ENCODE assay signal across 14 cellular contexts in the genomic region with DNA sequence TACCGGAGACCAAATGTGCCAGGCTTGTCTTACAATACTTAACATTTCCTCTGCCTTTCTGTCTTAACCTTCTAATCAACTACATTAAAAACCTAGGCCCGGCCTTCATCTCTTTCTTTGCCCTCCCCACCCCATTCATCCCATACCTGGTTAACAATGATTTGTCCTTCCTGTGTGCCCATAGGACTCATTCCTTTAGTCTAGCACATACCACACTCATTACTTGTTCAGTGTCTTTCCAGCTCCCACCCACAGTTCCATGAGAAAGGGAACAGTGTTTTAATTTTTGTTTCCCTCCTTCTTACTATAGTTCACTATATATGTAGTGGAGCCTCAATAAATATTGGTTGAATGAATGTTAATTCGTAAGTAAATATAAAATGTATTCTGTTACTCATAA. TPM values are rescaled to one million over a fixed set of nuclear protein-coding genes. Genes with fewer than 3 reads are reported as not detected.
DNase-seq lines count a peak whose midpoint lies in the region; ATAC-seq and TF ChIP-seq lines count a peak whose summit lies in the region.
"Had no signal": no experiment of that assay in that cellular context is flagged by ENCODE, and none has a peak within 500 bp of the region (broad histone marks: within the 10 kb centered on the region; RNA-seq: fewer than 3 reads in every experiment).

No MANE protein-coding gene starts in this region.

- H3K4me3 Mint-ChIP-seq in CD4-positive, CD25-positive, alpha-beta regulatory T cell: peak overlapping the region; percentile 90 to 98 (median 95)
- H3K4me3 Mint-ChIP-seq in brain (peak overlapping the region; percentile 73 to 99 (median 97)), nephron progenitor cell (peak overlapping the region; percentile 99)

- H2AFZ ChIP-seq in HCT116 (ENCODE audit: low read depth, low read length, poor library complexity, severe bottlenecking): no peak overlapping the region

- no peak for DNase-seq in CD4-positive, CD25-positive, alpha-beta regulatory T cell
- DNase-seq in HCT116 (ENCODE audit: low read depth, low spot score) (no peak), nephron progenitor cell (no peak), NCI-H345 treated with DMSO at 0.1 percent for 48 hours (lab: John Stamatoyannopoulos, UW; ENCODE audit: unreplicated experiment) (no peak), testis (no peak)
- DNase-seq: esophagus squamous epithelium, HCEC 1CT, NCI-H524, SHP77, WERI-Rb-1 had no signal

- TF ChIP-seq CTCF in HCT116 (IDR thresholded peaks at IDR 0.05 in 2 of 3, conservative IDR thresholded peaks at IDR 0.05 in 1 of 3; ENCODE audit: borderline replicate concordance in 1 of 3, insufficient read depth in 1 of 3, low read depth in 2 of 3, low read length in 2 of 3) (no peak), brain (conservative IDR thresholded peaks at IDR 0.05) (no peak), nephron progenitor cell (IDR thresholded peaks at IDR 0.05) (no peak), testis (IDR thresholded peaks at IDR 0.05) (no peak)

- H3K36me3 Mint-ChIP-seq in CD4-positive, CD25-positive, alpha-beta regulatory T cell: peaks cover 25% of the 10 kb centered on the region
- H3K36me3 Mint-ChIP-seq in brain (peaks cover 44% of the 10 kb centered on the region), nephron progenitor cell (ENCODE audit: low read depth) (peaks cover 32% of the 10 kb centered on the region)

- no peak for ATAC-seq in CD4-positive, CD25-positive, alpha-beta regulatory T cell (ENCODE audit: low read depth in 2 of 2)
- ATAC-seq in HCT116: no peak
- ATAC-seq in GM21423 (IDR thresholded peaks at IDR 0.05; ENCODE audit: unreplicated experiment): no peak
- no peak for ATAC-seq in HG02623 (IDR thresholded peaks at IDR 0.05; ENCODE audit: unreplicated experiment)

- peak overlapping the region; percentile 17; the same call in 1 of the 2 replicates for H3K4me2 ChIP-seq in HCT116 (ENCODE audit: low read length)

- H4K20me1 ChIP-seq in HCT116 (ENCODE audit: insufficient read depth): no peaks in the 10 kb centered on the region

- peaks cover 16 to 72% (median 51%) of the 10 kb centered on the region in 4 donors for H3K4me1 Mint-ChIP-seq in CD4-positive, CD25-positive, alpha-beta regulatory T cell
- H3K4me1 Mint-ChIP-seq in brain: peaks cover 48% of the 10 kb centered on the region
- peaks cover 31% of the 10 kb centered on the region for H3K4me1 Mint-ChIP-seq in nephron progenitor cell

- no peaks in the 10 kb centered on the region for H3K9me3 Mint-ChIP-seq in CD4-positive, CD25-positive, alpha-beta regulatory T cell
- no peaks in the 10 kb centered on the region for H3K9me3 Mint-ChIP-seq in brain
- no peaks in the 10 kb centered on the region for H3K9me3 Mint-ChIP-seq in nephron progenitor cell

- POLR2A ChIA-PET in HCT116 (lab: Charles Lee): no interaction called here

- peaks cover 28% of the 10 kb centered on the region for H3K4me1 ChIP-seq in CD4-positive, CD25-positive, alpha-beta regulatory T cell (ENCODE audit: control insufficient read depth, insufficient read depth, low read length, poor library complexity, severe bottlenecking)
- H3K4me1 ChIP-seq in HCT116 (ENCODE audit: control insufficient read depth in 1 of 2, insufficient read depth in 2 of 2, low read length in 2 of 2) (peaks cover 9 to 20% of the 10 kb centered on the region in 2 experiments; a peak in 3 of 4 replicates), testis (peaks cover 14% of the 10 kb centered on the region)

- no peaks in the 10 kb centered on the region for H3K9me2 ChIP-seq in HCT116 (ENCODE audit: insufficient read depth)

- H3K9ac ChIP-seq in HCT116 (ENCODE audit: low read length): no peak overlapping the region

- WGBS in testis, 2 donors: 94% methylated on average over 3 of the region's 3 CpGs

- peaks cover 26% of the 10 kb centered on the region for H3K36me3 ChIP-seq in CD4-positive, CD25-positive, alpha-beta regulatory T cell (ENCODE audit: control insufficient read depth, insufficient read depth, low read length)
- peaks cover 6 to 15% of the 10 kb centered on the region in 2 experiments for H3K36me3 ChIP-seq in HCT116 (ENCODE audit: control insufficient read depth in 1 of 2, insufficient read depth in 2 of 2, low read length in 2 of 2)
- no peaks in the 10 kb centered on the region for H3K36me3 ChIP-seq in testis (ENCODE audit: low read depth, missing control alignments)
- H3K36me3 ChIP-seq: WERI-Rb-1 had no signal

- intact Hi-C loops in HCT116 (cut with micrococcal nuclease) (no loop called here), testis (cut with DNase I; ENCODE audit: low total_unique reads) (no loop called here)

- H3K9me3 ChIP-seq in CD4-positive, CD25-positive, alpha-beta regulatory T cell (ENCODE audit: control insufficient read depth in 2 of 2, low read length in 2 of 2): no peaks in the 10 kb centered on the region
- H3K9me3 ChIP-seq in HCT116 (ENCODE audit: control insufficient read depth in 1 of 2, insufficient read depth in 1 of 2, low read depth in 1 of 2, low read length in 2 of 2): no peaks in the 10 kb centered on the region
- H3K9me3 ChIP-seq in testis: no peaks in the 10 kb centered on the region
- H3K9me3 ChIP-seq: esophagus squamous epithelium had no signal

- H3K27ac Mint-ChIP-seq in CD4-positive, CD25-positive, alpha-beta regulatory T cell: peak overlapping the region; percentile 67 to 99 (median 67)
- H3K27ac Mint-ChIP-seq in brain (peak overlapping the region in 4 of 5 experiments; percentile 7 to 44 (median 30)), nephron progenitor cell (peak overlapping the region; percentile 23)

- H3K27me3 Mint-ChIP-seq in CD4-positive, CD25-positive, alpha-beta regulatory T cell: no peaks in the 10 kb centered on the region
- H3K27me3 Mint-ChIP-seq in brain (peaks cover 7% of the 10 kb centered on the region), nephron progenitor cell (ENCODE audit: low read depth, poor library complexity) (peaks cover 9% of the 10 kb centered on the region)

- no peak overlapping the region for H3K27ac ChIP-seq in CD4-positive, CD25-positive, alpha-beta regulatory T cell (ENCODE audit: insufficient read depth, low read length, poor library complexity, severe bottlenecking)
- H3K27ac ChIP-seq in HCT116 (ENCODE audit: low read depth, low read length) (no peak overlapping the region), testis (no peak overlapping the region)
- H3K27ac ChIP-seq: esophagus squamous epithelium, WERI-Rb-1 had no signal

- H3K27me3 ChIP-seq in CD4-positive, CD25-positive, alpha-beta regulatory T cell (ENCODE audit: control insufficient read depth, insufficient read depth, low read length): no peaks in the 10 kb centered on the region
- H3K27me3 ChIP-seq in HCT116 (ENCODE audit: insufficient read depth, low read length) (no peaks in the 10 kb centered on the region), testis (no peaks in the 10 kb centered on the region)
- H3K27me3 ChIP-seq: esophagus squamous epithelium had no signal

- no TSS peak for BruUV-seq in HCT116 (replicated peaks; lab: Mats Ljungman, UMichigan)

- H3K4me3 ChIP-seq in CD4-positive, CD25-positive, alpha-beta regulatory T cell (ENCODE audit: low read depth, low read length): peak overlapping the region; percentile 99
- H3K4me3 ChIP-seq in HCT116 (replicated peaks in 1 of 2; ENCODE audit: low read depth in 1 of 2, low read length in 2 of 2): no peak overlapping the region
- no peak overlapping the region for H3K4me3 ChIP-seq in testis
- H3K4me3 ChIP-seq: esophagus squamous epithelium had no signal

- no peak for TF ChIP-seq POLR2A in HCT116 (IDR thresholded peaks at IDR 0.05; ENCODE audit: borderline replicate concordance, extremely low read depth, insufficient read depth, insufficient read length)
- no peak for TF ChIP-seq POLR2A in testis (IDR thresholded peaks at IDR 0.05)

- peaks cover 20% of the 10 kb centered on the region for H3K79me2 ChIP-seq in HCT116 (ENCODE audit: insufficient read depth, low read length)

- no peak for TF ChIP-seq RAD21 in HCT116 (IDR thresholded peaks at IDR 0.05; ENCODE audit: low read depth)

- RAD21 ChIA-PET in HCT116 (lab: Charles Lee; ENCODE audit: low non-redundant PET in 1 of 2, low total read pairs in 2 of 2, uncharacterized antibody in 2 of 2, unreplicated experiment in 2 of 2): no interaction called here

- CTCF ChIA-PET in HCT116 (lab: Charles Lee): no interaction called here

RNA-seq across cellular contexts. Expression of gene CLN5, which starts 2.4 kb away (rescaled TPM):
- total RNA-seq in CD4-positive, CD25-positive, alpha-beta regulatory T cell: 27.3 TPM
- polyA plus RNA-seq in CD4-positive, CD25-positive, alpha-beta regulatory T cell: 10 to 100 TPM; 36.9 to 45.5 (median 41.0) TPM
- 21.4 TPM for total RNA-seq in HCT116 (2021; ENCODE audit: unreplicated experiment)
- 7.6 and 10.5 TPM in 2 replicates for polyA plus RNA-seq in HCT116 (2012)
- polyA plus RNA-seq in brain (ENCODE audit: insufficient read depth, low read depth, low replicate concordance): 13.9 TPM
- 10 to 100 TPM; 28.1 to 39.2 TPM for total RNA-seq in testis
- polyA plus RNA-seq in testis (ENCODE audit: insufficient read depth, low read depth, low replicate concordance): 30.5 TPM

RNA-seq across cellular contexts. Expression of gene FBXL3, which starts 32.7 kb away (rescaled TPM):
- 89.0 TPM for total RNA-seq in CD4-positive, CD25-positive, alpha-beta regulatory T cell
- polyA plus RNA-seq in CD4-positive, CD25-positive, alpha-beta regulatory T cell: 10 to 100 TPM; 36.7 to 63.3 (median 48.5) TPM
- total RNA-seq in HCT116 (2021; ENCODE audit: unreplicated experiment): 24.0 TPM
- 10.7 and 12.7 TPM in 2 replicates for polyA plus RNA-seq in HCT116 (2012)
- 15.1 TPM for polyA plus RNA-seq in brain (ENCODE audit: insufficient read depth, low read depth, low replicate concordance)
- total RNA-seq in testis: 100 to 1,000 TPM in 1 of 2 donors, 10 to 100 TPM in 1; 84.0 to 111 TPM
- 51.0 TPM for polyA plus RNA-seq in testis (ENCODE audit: insufficient read depth, low read depth, low replicate concordance)

RNA-seq across cellular contexts. Expression of gene ACOD1, which starts 46.0 kb away (rescaled TPM):
- total RNA-seq in CD4-positive, CD25-positive, alpha-beta regulatory T cell: not detected
- polyA plus RNA-seq in CD4-positive, CD25-positive, alpha-beta regulatory T cell: not detected
- total RNA-seq in HCT116 (2021; ENCODE audit: unreplicated experiment): not detected
- not detected in 2 replicates for polyA plus RNA-seq in HCT116 (2012)
- not detected for polyA plus RNA-seq in brain (ENCODE audit: insufficient read depth, low read depth, low replicate concordance)
- total RNA-seq in testis: under 1 TPM in 1 of 2 donors, not detected in 1; 0.12 TPM
- not detected for polyA plus RNA-seq in testis (ENCODE audit: insufficient read depth, low read depth, low replicate concordance)
- total RNA-seq: esophagus squamous epithelium, mesenteric fat pad had no signal
